ENCODE assay signal across 8 cellular contexts in the genomic region with DNA sequence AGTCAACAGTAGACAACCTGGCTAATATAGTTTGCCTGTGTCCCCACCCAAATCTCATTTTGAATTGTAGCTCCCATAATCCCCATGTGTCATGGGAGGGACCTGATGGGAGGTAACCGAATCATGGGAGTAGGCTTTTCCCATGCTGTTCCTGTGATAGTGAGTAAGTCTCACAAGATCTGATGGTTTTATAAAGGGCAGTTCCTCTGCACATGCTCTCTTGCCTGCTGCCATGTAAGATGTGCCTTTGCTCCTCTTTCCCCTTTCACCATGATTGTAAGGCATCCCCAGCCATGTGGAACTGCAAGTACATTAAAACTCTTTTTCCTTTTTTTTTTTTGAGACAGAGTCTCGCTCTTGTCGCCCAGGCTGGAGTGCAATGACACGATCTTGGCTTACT. TPM values are rescaled to one million over a fixed set of nuclear protein-coding genes. Genes with fewer than 3 reads are reported as not detected.
A peak's percentile ranks its signal among the peaks of the same experiment; 100 is the strongest.
DNase-seq lines count a peak whose midpoint lies in the region; ATAC-seq, FAIRE-seq and TF ChIP-seq lines count a peak whose summit lies in the region.
"Not testable (repeated sequence)": the region's sequence is repeated elsewhere in the genome, so short reads cannot be mapped to it uniquely, and the experiment has no call there.

No MANE protein-coding gene starts in this region.

- H3K36me3 Mint-ChIP-seq in activated CD4-positive, alpha-beta T cell treated with anti-CD3 and anti-CD28 coated beads, Interleukin-2, amount 10 ng/mL, durations not matched to agents 24 days and 14 days (ENCODE audit: low read depth): peaks cover 38% of the 10 kb centered on the region
- H3K36me3 Mint-ChIP-seq in activated T-cell treated with anti-CD3 and anti-CD28 coated beads, Interleukin-2, amount 50 U/mL, for 24 hours (ENCODE audit: low read depth): peaks cover 30% of the 10 kb centered on the region
- H3K36me3 Mint-ChIP-seq in activated T-helper 17 cell treated with anti-CD3 and anti-CD28 coated beads, Interleukin-2, amount 50 U/mL, for 72 hours (ENCODE audit: low read depth); natural killer cell: not testable (repeated sequence)
- H3K36me3 Mint-ChIP-seq in activated naive CD8-positive, alpha-beta T cell: peaks cover 10% of the 10 kb centered on the region
- peaks cover 44% of the 10 kb centered on the region for H3K36me3 Mint-ChIP-seq in stimulated activated memory B cell treated with anti-CD40 and anti-IgM and Interleukin-4, amounts not matched to agents 10 μg/mL and 1 μg/mL and 100 μg/mL, for 72 hours

- TF ChIP-seq POLR2A in K562 (conservative IDR thresholded peaks at IDR 0.05): not testable (repeated sequence)

- H3K4me2 ChIP-seq in K562 (ENCODE audit: insufficient read depth, low read length): not testable (repeated sequence)

- not testable (repeated sequence) for H3K4me1 ChIP-seq in K562 (replicated peaks in 1 of 2; ENCODE audit: control insufficient read depth in 2 of 2, insufficient read depth in 2 of 2, low read length in 2 of 2)

- H3K36me3 ChIP-seq in K562 (ENCODE audit: control insufficient read depth, insufficient read depth, low read length): not testable (repeated sequence)

- not testable (repeated sequence) for H3K27me3 ChIP-seq in K562 (ENCODE audit: control insufficient read depth in 2 of 2, insufficient read depth in 2 of 2, low read length in 2 of 2)

- not testable (repeated sequence) for H3K27me3 Mint-ChIP-seq in activated CD4-positive, alpha-beta T cell treated with anti-CD3 and anti-CD28 coated beads, Interleukin-2, amount 10 ng/mL, durations not matched to agents 24 days and 14 days; activated T-cell treated with anti-CD3 and anti-CD28 coated beads, Interleukin-2, amount 50 U/mL, for 24 hours; activated T-helper 17 cell treated with anti-CD3 and anti-CD28 coated beads, Interleukin-2, amount 50 U/mL, for 72 hours; activated naive CD8-positive, alpha-beta T cell; natural killer cell (ENCODE audit: low read depth in 2 of 2); stimulated activated memory B cell treated with anti-CD40 and anti-IgM and Interleukin-4, amounts not matched to agents 10 μg/mL and 1 μg/mL and 100 μg/mL, for 72 hours; stimulated activated naive CD8-positive, alpha-beta T cell treated with anti-CD3 and anti-CD28 coated beads, Interleukin-15, amount 100 ng/mL, for 72 hours

- H3K4me3 ChIP-seq in K562: not testable (repeated sequence)

- TF ChIP-seq EP300 in K562 (IDR thresholded peaks at IDR 0.05; ENCODE audit: low read length): not testable (repeated sequence)

- not testable (repeated sequence) for H3K27ac ChIP-seq in K562 (ENCODE audit: extremely low read depth, low read depth, low read length)

- not testable (repeated sequence) for H3K79me2 ChIP-seq in K562 (ENCODE audit: control insufficient read depth, insufficient read depth, low read length)

- intact Hi-C loops in activated CD4-positive, alpha-beta T cell treated with anti-CD3 and anti-CD28 coated beads, Interleukin-2, amount 10 ng/mL, durations not matched to agents 24 days and 14 days (cut with micrococcal nuclease): loop anchor here (1.0 kb wide), 4 partner anchors 13 to 36 kb away; no protein-coding TSS in a partner anchor
- intact Hi-C loops in K562 (cut with micrococcal nuclease); natural killer cell (cut with micrococcal nuclease): not testable (repeated sequence)

- FAIRE-seq in K562 (lab: Jason Lieb, UNC): not testable (repeated sequence)

- peaks cover 45% of the 10 kb centered on the region for H3K4me1 Mint-ChIP-seq in activated CD4-positive, alpha-beta T cell treated with anti-CD3 and anti-CD28 coated beads, Interleukin-2, amount 10 ng/mL, durations not matched to agents 24 days and 14 days
- peaks cover 66% of the 10 kb centered on the region for H3K4me1 Mint-ChIP-seq in activated T-cell treated with anti-CD3 and anti-CD28 coated beads, Interleukin-2, amount 50 U/mL, for 24 hours (ENCODE audit: low read depth)
- peaks cover 10% of the 10 kb centered on the region for H3K4me1 Mint-ChIP-seq in activated T-helper 17 cell treated with anti-CD3 and anti-CD28 coated beads, Interleukin-2, amount 50 U/mL, for 72 hours
- H3K4me1 Mint-ChIP-seq in activated naive CD8-positive, alpha-beta T cell (ENCODE audit: low read depth): peaks cover 63% of the 10 kb centered on the region
- peaks cover 70 to 76% of the 10 kb centered on the region in 2 donors for H3K4me1 Mint-ChIP-seq in natural killer cell
- H3K4me1 Mint-ChIP-seq in stimulated activated memory B cell treated with anti-CD40 and anti-IgM and Interleukin-4, amounts not matched to agents 10 μg/mL and 1 μg/mL and 100 μg/mL, for 72 hours: peaks cover 67% of the 10 kb centered on the region
- peaks cover 72% of the 10 kb centered on the region for H3K4me1 Mint-ChIP-seq in stimulated activated naive CD8-positive, alpha-beta T cell treated with anti-CD3 and anti-CD28 coated beads, Interleukin-15, amount 100 ng/mL, for 72 hours

- TF ChIP-seq RAD21 in K562 (CRISPR knock-in tag; conservative IDR thresholded peaks at IDR 0.05 in 1 of 2, IDR thresholded peaks at IDR 0.05 in 1 of 2): not testable (repeated sequence)

- H2AFZ ChIP-seq in K562 (ENCODE audit: low read depth, low read length): not testable (repeated sequence)

- not testable (repeated sequence) for ATAC-seq in activated T-helper 17 cell treated with anti-CD3 and anti-CD28 coated beads, Interleukin-2, amount 50 U/mL, for 72 hours (replicated peaks); K562; natural killer cell; stimulated activated memory B cell treated with anti-CD40 and anti-IgM and Interleukin-4, amounts not matched to agents 10 μg/mL and 1 μg/mL and 100 μg/mL, for 72 hours; stimulated activated naive CD8-positive, alpha-beta T cell treated with anti-CD3 and anti-CD28 coated beads, Interleukin-15, amount 100 ng/mL, for 72 hours

- peak overlapping the region; percentile 93 for H3K27ac Mint-ChIP-seq in activated CD4-positive, alpha-beta T cell treated with anti-CD3 and anti-CD28 coated beads, Interleukin-2, amount 10 ng/mL, durations not matched to agents 24 days and 14 days
- H3K27ac Mint-ChIP-seq in activated T-cell treated with anti-CD3 and anti-CD28 coated beads, Interleukin-2, amount 50 U/mL, for 24 hours: peak overlapping the region; percentile 95
- H3K27ac Mint-ChIP-seq in activated T-helper 17 cell treated with anti-CD3 and anti-CD28 coated beads, Interleukin-2, amount 50 U/mL, for 72 hours: peak overlapping the region; percentile 78
- H3K27ac Mint-ChIP-seq in activated naive CD8-positive, alpha-beta T cell: peak overlapping the region; percentile 98
- peak overlapping the region; percentile 84 to 90 for H3K27ac Mint-ChIP-seq in natural killer cell
- H3K27ac Mint-ChIP-seq in stimulated activated memory B cell treated with anti-CD40 and anti-IgM and Interleukin-4, amounts not matched to agents 10 μg/mL and 1 μg/mL and 100 μg/mL, for 72 hours: peak overlapping the region; percentile 73
- peak overlapping the region; percentile 64 to 98 for H3K27ac Mint-ChIP-seq in stimulated activated naive CD8-positive, alpha-beta T cell treated with anti-CD3 and anti-CD28 coated beads, Interleukin-15, amount 100 ng/mL, for 72 hours

- not testable (repeated sequence) for TF ChIP-seq CTCF in K562 (IDR thresholded peaks at IDR 0.05 in 2 of 3, conservative IDR thresholded peaks at IDR 0.05 in 1 of 3; ENCODE audit: insufficient read depth in 2 of 3, low read depth in 1 of 3, low read length in 3 of 3); natural killer cell (IDR thresholded peaks at IDR 0.05)

- H3K9me1 ChIP-seq in K562 (ENCODE audit: control insufficient read depth, insufficient read depth, low read length): not testable (repeated sequence)

- in situ Hi-C loops in K562 (cut with MboI): not testable (repeated sequence)

- not testable (repeated sequence) for H3K4me3 Mint-ChIP-seq in activated CD4-positive, alpha-beta T cell treated with anti-CD3 and anti-CD28 coated beads, Interleukin-2, amount 10 ng/mL, durations not matched to agents 24 days and 14 days; activated T-cell treated with anti-CD3 and anti-CD28 coated beads, Interleukin-2, amount 50 U/mL, for 24 hours; activated naive CD8-positive, alpha-beta T cell; stimulated activated memory B cell treated with anti-CD40 and anti-IgM and Interleukin-4, amounts not matched to agents 10 μg/mL and 1 μg/mL and 100 μg/mL, for 72 hours
- peak overlapping the region; percentile 47 for H3K4me3 Mint-ChIP-seq in activated T-helper 17 cell treated with anti-CD3 and anti-CD28 coated beads, Interleukin-2, amount 50 U/mL, for 72 hours
- H3K4me3 Mint-ChIP-seq in natural killer cell: peak overlapping the region; percentile 19
- peak overlapping the region; percentile 13 to 60 for H3K4me3 Mint-ChIP-seq in stimulated activated naive CD8-positive, alpha-beta T cell treated with anti-CD3 and anti-CD28 coated beads, Interleukin-15, amount 100 ng/mL, for 72 hours

- H3K9ac ChIP-seq in K562 (ENCODE audit: insufficient read depth in 1 of 2, low read depth in 2 of 2, low read length in 2 of 2): not testable (repeated sequence)

- not testable (repeated sequence) for H4K20me1 ChIP-seq in K562 (replicated peaks; ENCODE audit: control insufficient read depth, insufficient read depth, low read length)

- not testable (repeated sequence) for DNase-seq in activated CD4-positive, alpha-beta T cell treated with anti-CD3 and anti-CD28 coated beads, Interleukin-2, amount 10 ng/mL, durations not matched to agents 24 days and 14 days; activated T-cell treated with anti-CD3 and anti-CD28 coated beads, Interleukin-2, amount 50 U/mL, for 24 hours; K562 (ENCODE audit: extremely low read depth in 1 of 4, low spot score in 3 of 4); natural killer cell; stimulated activated naive CD8-positive, alpha-beta T cell treated with anti-CD3 and anti-CD28 coated beads, Interleukin-15, amount 100 ng/mL, for 72 hours

- BruUV-seq in K562 (replicated peaks; lab: Mats Ljungman, UMichigan): not testable (repeated sequence)

- CTCF ChIA-PET in K562 (lab: Yijun Ruan, JAX; ENCODE audit: low intra/inter-chr PET ratio): not testable (repeated sequence)

- not testable (repeated sequence) for H3K9me3 Mint-ChIP-seq in activated CD4-positive, alpha-beta T cell treated with anti-CD3 and anti-CD28 coated beads, Interleukin-2, amount 10 ng/mL, durations not matched to agents 24 days and 14 days; activated T-cell treated with anti-CD3 and anti-CD28 coated beads, Interleukin-2, amount 50 U/mL, for 24 hours; activated T-helper 17 cell treated with anti-CD3 and anti-CD28 coated beads, Interleukin-2, amount 50 U/mL, for 72 hours; activated naive CD8-positive, alpha-beta T cell (ENCODE audit: low read depth); natural killer cell; stimulated activated naive CD8-positive, alpha-beta T cell treated with anti-CD3 and anti-CD28 coated beads, Interleukin-15, amount 100 ng/mL, for 72 hours
- H3K9me3 Mint-ChIP-seq in stimulated activated memory B cell treated with anti-CD40 and anti-IgM and Interleukin-4, amounts not matched to agents 10 μg/mL and 1 μg/mL and 100 μg/mL, for 72 hours: peaks cover 10% of the 10 kb centered on the region

- not testable (repeated sequence) for H3K9me3 ChIP-seq in K562 (replicated peaks; ENCODE audit: control insufficient read depth, insufficient read depth, low read depth, low read length)

- 77% methylated on average over 4 of the region's 4 CpGs for WGBS in K562 (ENCODE audit: insufficient coverage, low coverage, missing lambda C conversion rate)

- POLR2A ChIA-PET in K562 (lab: Yijun Ruan, JAX): interaction anchor here (0.6 to 6.0 kb wide), 2 partner anchors 10 to 1286 kb away, joined by 4 to 41 read pairs; a partner anchor contains a TSS

RNA-seq across cellular contexts. Expression of a gene that starts 12.1 kb away (rescaled TPM):
- 48.2 and 57.2 TPM in 2 replicates for total RNA-seq in activated CD4-positive, alpha-beta T cell treated with anti-CD3 and anti-CD28 coated beads, Interleukin-2, amount 10 ng/mL, durations not matched to agents 24 days and 14 days
- 10 to 100 TPM; 29.8 to 41.1 TPM for total RNA-seq in activated T-helper 17 cell treated with anti-CD3 and anti-CD28 coated beads, Interleukin-2, amount 50 U/mL, for 72 hours
- 40.1 and 95.2 TPM in 2 replicates for total RNA-seq in K562 (2011; cell fraction: chromatin; rRNA removed; ENCODE audit: low replicate concordance)
- total RNA-seq in K562 (2011; cell fraction: nucleolus; rRNA removed): 19.5 and 22.0 TPM in 2 replicates
- 60.6 and 98.6 TPM in 2 replicates for total RNA-seq in K562 (2011; cell fraction: nucleoplasm; rRNA removed)
- 11.6 and 13.0 TPM in 2 replicates for total RNA-seq in K562 (2014; rRNA removed)
- 19.8 and 21.7 TPM in 2 replicates for total RNA-seq in K562 (2014; rRNA removed; fragmentation: Illumina TruSeq; extraction: Trizol)
- 23.2 and 23.3 TPM in 2 replicates for total RNA-seq in K562 (2015; rRNA removed; fragmentation: Illumina TruSeq; extraction: Trizol)
- 19.3 and 20.4 TPM in 2 replicates for total RNA-seq in K562 (2021)
- polyA plus RNA-seq in K562 (2011; rRNA removed): 16.3 and 23.2 TPM in 2 replicates
- 5.1 and 11.1 TPM in 2 replicates for polyA plus RNA-seq in K562 (2011; cell fraction: cytosol; rRNA removed)
- 12.5 and 13.7 TPM in 2 replicates for polyA plus RNA-seq in K562 (2011; cell fraction: nucleus; rRNA removed)
- 15.6 and 18.6 TPM in 2 replicates for polyA plus RNA-seq in K562 (2012)
- polyA plus RNA-seq in K562 (2014; fragmentation: Illumina TruSeq; extraction: Trizol): 15.3 and 19.3 TPM in 2 replicates
- polyA plus RNA-seq in K562 (2014; fragmentation: Nextera tagmentation; extraction: Ambion mirVana): 1 to 10 TPM; 5.9 to 6.5 TPM
- polyA plus RNA-seq in K562 (2014; rRNA removed): 11.6 and 12.8 TPM in 2 replicates
- polyA minus RNA-seq in K562 (2011; rRNA and poly(A)+ RNA removed): 44.5 and 49.5 TPM in 2 replicates
- polyA minus RNA-seq in K562 (2011; cell fraction: cytosol; rRNA and poly(A)+ RNA removed): 12.1 and 14.2 TPM in 2 replicates
- polyA minus RNA-seq in K562 (2011; cell fraction: nucleus; rRNA and poly(A)+ RNA removed): 18.2 and 24.9 TPM in 2 replicates
- 100 to 1,000 TPM; 260 to 285 (median 262) TPM for total RNA-seq in natural killer cell

RNA-seq across cellular contexts. Expression of a gene that starts 58.7 kb away (rescaled TPM):
- 4.3 and 4.6 TPM in 2 replicates for total RNA-seq in activated CD4-positive, alpha-beta T cell treated with anti-CD3 and anti-CD28 coated beads, Interleukin-2, amount 10 ng/mL, durations not matched to agents 24 days and 14 days
- 1 to 10 TPM; 6.0 to 7.0 TPM for total RNA-seq in activated T-helper 17 cell treated with anti-CD3 and anti-CD28 coated beads, Interleukin-2, amount 50 U/mL, for 72 hours
- total RNA-seq in K562 (2011; cell fraction: chromatin; rRNA removed; ENCODE audit: low replicate concordance): 4.1 and 12.3 TPM in 2 replicates
- total RNA-seq in K562 (2011; cell fraction: nucleolus; rRNA removed): 1.8 and 4.9 TPM in 2 replicates
- 3.2 and 8.5 TPM in 2 replicates for total RNA-seq in K562 (2011; cell fraction: nucleoplasm; rRNA removed)
- total RNA-seq in K562 (2014; rRNA removed) (1.4 and 2.1 TPM in 2 replicates), K562 (2014; rRNA removed; fragmentation: Illumina TruSeq; extraction: Trizol) (4.2 and 4.3 TPM in 2 replicates), K562 (2015; rRNA removed; fragmentation: Illumina TruSeq; extraction: Trizol) (2.7 TPM in 2 replicates), K562 (2021) (2.9 and 4.2 TPM in 2 replicates), natural killer cell (10 to 100 TPM in 1 of 3 donors, 1 to 10 TPM in 2; 9.8 to 10.5 (median 10.0) TPM)
- polyA plus RNA-seq in K562 (2011; rRNA removed) (1.3 and 2.7 TPM in 2 replicates), K562 (2014; fragmentation: Illumina TruSeq; extraction: Trizol) (2.9 and 3.3 TPM in 2 replicates), K562 (2014; fragmentation: Nextera tagmentation; extraction: Ambion mirVana) (1 to 10 TPM; 1.5 to 2.0 TPM), K562 (2014; rRNA removed) (2.2 and 2.7 TPM in 2 replicates)
- polyA plus RNA-seq in K562 (2011; cell fraction: cytosol; rRNA removed): 1.2 and 2.0 TPM in 2 replicates
- 0.27 and 0.58 TPM in 2 replicates for polyA plus RNA-seq in K562 (2011; cell fraction: nucleus; rRNA removed)
- polyA plus RNA-seq in K562 (2012): 3.1 and 5.9 TPM in 2 replicates
- polyA minus RNA-seq in K562 (2011; rRNA and poly(A)+ RNA removed): 1.7 and 4.0 TPM in 2 replicates
- polyA minus RNA-seq in K562 (2011; cell fraction: cytosol; rRNA and poly(A)+ RNA removed): 0.64 and 3.0 TPM in 2 replicates
- 0.22 and 2.4 TPM in 2 replicates for polyA minus RNA-seq in K562 (2011; cell fraction: nucleus; rRNA and poly(A)+ RNA removed)
